Comparison of ENCODE assay signal across 1 cellular context in the genomic region with DNA sequence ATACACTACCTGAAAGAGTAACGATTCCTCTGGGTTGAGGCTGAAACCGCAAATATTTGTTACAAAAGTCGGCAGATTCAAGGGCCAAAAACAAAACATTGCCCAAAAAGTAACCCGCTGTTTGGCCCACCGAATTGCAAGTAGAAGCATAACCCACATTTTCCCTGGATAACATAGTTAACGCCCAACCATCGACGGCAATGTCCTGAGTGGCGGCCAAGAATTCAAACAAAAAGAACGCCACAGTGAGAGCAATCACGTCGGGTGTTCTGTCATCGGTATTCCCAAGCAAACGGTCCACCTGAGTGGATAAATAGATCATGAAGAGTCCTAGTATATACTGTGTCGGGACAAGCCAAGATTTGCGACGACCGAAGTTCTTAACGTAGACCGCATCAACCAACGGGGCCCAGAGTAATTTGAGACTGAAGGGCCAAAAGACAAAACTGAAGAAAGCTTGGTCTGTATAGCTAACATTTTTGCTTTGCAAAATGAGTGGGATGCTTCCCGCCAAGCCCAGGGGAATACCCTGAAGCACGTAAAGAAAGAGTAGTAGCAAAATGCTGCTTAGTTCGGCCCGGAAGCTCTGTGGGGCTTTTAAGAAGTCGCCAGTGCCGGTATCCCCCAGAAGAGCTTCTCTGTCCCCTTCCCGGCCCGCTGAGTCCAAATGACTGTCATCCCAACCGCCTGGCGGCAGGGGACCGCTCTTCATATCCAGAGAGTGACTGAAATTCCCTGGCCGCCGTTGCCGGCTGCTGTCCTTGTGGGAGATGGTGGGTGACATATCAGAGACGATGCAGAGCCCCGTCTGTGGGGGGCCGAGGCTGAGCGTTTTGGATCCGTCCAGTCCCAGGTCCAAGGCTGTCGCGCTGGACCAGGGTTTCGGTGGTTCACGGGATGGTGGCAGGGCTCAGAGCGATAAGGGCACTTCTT.
TF ChIP-seq lines count a peak whose summit lies in the region.

No MANE protein-coding gene starts in this region.

TF ChIP-seq in A549, 52 proteins besides CTCF, POLR2A, EP300 and RAD21 (continued from another document):
- TF ChIP-seq, protein P1, sequence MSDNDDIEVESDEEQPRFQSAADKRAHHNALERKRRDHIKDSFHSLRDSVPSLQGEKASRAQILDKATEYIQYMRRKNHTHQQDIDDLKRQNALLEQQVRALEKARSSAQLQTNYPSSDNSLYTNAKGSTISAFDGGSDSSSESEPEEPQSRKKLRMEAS (IDR thresholded peaks at IDR 0.05): no peak
- TF ChIP-seq HEYL (CRISPR knock-in tag; IDR thresholded peaks at IDR 0.05): no peak
TF ChIP-seq in A549: peak in this region for 0.
